ENCODE assay signal across 19 cellular contexts in the genomic region with DNA sequence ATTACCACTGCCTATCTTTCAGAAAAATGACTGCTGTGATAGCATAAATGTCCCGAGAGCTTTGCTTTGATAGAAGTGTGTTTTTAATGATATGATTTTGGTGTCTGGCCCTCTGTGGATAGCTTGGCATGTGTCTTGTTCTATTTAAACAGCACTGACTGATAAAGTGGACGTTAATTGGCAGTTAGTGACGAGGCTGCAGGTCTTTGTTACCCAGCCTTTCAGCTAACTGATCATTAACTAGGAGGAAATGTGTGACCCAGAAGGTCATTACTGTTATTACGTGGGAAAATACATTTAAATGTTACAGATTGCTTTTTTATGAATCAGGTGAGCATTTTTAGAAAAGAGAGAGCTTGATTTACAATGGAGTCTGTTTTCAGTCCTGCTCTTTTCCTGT.
"Had no signal": no experiment of that assay in that cellular context is flagged by ENCODE, and none has a peak within 500 bp of the region (broad histone marks: within the 10 kb centered on the region; RNA-seq: fewer than 3 reads in every experiment).

No MANE protein-coding gene starts in this region.

- H3K27me3 ChIP-seq: ovary, testis had no signal

- H3K4me2 ChIP-seq: smooth muscle cell had no signal

- H3K4me1 ChIP-seq: testis had no signal

- H3K4me3 ChIP-seq: ovary, smooth muscle cell, testis had no signal

- H3K36me3 ChIP-seq: ovary had no signal

- DNase-seq: activated CD4-positive, alpha-beta T cell treated with anti-CD3 and anti-CD28 coated beads for 1 hour; activated CD4-positive, alpha-beta T cell treated with anti-CD3 and anti-CD28 coated beads, Interleukin-2, amount 50 U/mL, for 1 hour; activated CD8-positive, alpha-beta T cell treated with anti-CD3 and anti-CD28 coated beads, Interleukin-2, amount 10 ng/mL, durations not matched to agents 7 days and 5 days; activated gamma-delta T cell; activated naive CD4-positive, alpha-beta T cell treated with anti-CD3 and anti-CD28 coated beads, Interleukin-2, amount 50 U/mL, for 16 hours; activated naive CD8-positive, alpha-beta T cell treated with anti-CD3 and anti-CD28 coated beads, Interleukin-2, amount 50 U/mL, for 24 hours; foreskin fibroblast; left ventricle myocardium superior; mammary epithelial cell; midbrain; ovary; stimulated activated CD4-positive, alpha-beta T cell treated with anti-CD3 and anti-CD28 coated beads, Interleukin-15, amount 100 ng/mL, for 24 hours; stimulated activated CD8-positive, alpha-beta memory T cell treated with anti-CD3 and anti-CD28 coated beads, Interleukin-4, amount 100 ng/mL, for 48 hours; stimulated activated naive B cell treated with anti-CD40 and anti-IgM and Interleukin-4, amounts not matched to agents 10 μg/mL and 1 μg/mL and 100 μg/mL, for 72 hours; T-helper 1 cell; testis had no signal

- ATAC-seq: activated CD8-positive, alpha-beta T cell treated with anti-CD3 and anti-CD28 coated beads, Interleukin-2, amount 10 ng/mL, durations not matched to agents 7 days and 5 days; activated naive CD8-positive, alpha-beta T cell treated with anti-CD3 and anti-CD28 coated beads, Interleukin-2, amount 50 U/mL, for 24 hours; left ventricle myocardium superior; natural killer cell treated with Interleukin-12 subunit alpha and Interleukin-12 subunit beta and Interleukin-15 and Interleukin-18, amount 100 ng/mL, for 72 hours; sciatic nerve; stimulated activated naive B cell treated with anti-CD40 and anti-IgM and Interleukin-4, amounts not matched to agents 10 μg/mL and 1 μg/mL and 100 μg/mL, for 72 hours had no signal

- H3K27ac ChIP-seq: ovary, testis had no signal
